ENCODE assay signal across 11 cellular contexts in the genomic region with DNA sequence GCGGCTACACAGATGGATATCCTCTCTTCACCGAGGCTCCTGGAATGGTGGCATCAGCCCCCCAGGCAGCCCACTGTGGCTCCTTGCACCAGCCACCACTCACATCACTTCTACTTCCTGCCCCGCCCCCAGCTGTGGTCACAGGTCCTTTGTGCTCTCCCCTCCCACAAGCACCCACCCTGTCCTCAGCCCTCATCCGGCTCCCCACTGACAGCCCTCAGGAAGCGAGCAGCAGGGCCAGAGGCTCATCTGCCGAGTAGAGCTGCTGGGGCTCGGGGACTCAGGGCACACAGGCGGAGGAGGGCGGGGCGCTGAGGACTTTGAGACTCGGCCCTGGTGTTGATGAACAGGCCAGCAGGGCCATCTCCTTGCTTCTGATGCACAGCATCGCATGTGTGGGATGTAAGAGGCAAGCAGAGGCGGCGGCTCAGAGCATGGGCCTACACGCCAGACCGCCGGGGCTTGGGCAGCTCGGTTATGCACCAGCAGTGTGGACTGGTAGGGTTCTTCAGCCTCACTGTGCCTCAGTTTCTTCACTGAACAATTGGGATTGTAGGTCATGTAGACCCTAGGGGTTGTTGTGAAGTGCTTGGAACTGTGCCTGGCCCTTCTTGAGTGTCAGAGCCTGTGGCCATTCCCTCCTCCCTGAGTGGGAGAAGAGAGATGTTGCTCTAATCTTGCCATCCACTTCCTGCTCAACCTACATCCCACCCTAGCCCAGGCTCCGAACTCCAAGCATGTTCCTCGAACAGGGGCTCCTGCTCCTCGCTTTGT. TPM values are rescaled to one million over a fixed set of nuclear protein-coding genes. Genes with fewer than 3 reads are reported as not detected.
DNase-seq lines count a peak whose midpoint lies in the region; ATAC-seq and TF ChIP-seq lines count a peak whose summit lies in the region.
"Had no signal": no experiment of that assay in that cellular context is flagged by ENCODE, and none has a peak within 500 bp of the region (broad histone marks: within the 10 kb centered on the region; RNA-seq: fewer than 3 reads in every experiment).

PRF1 (minus strand) TSS at position 77 of the 774 bp plus-strand sequence. CDS start 1,839 bp downstream, outside the sequence.

- no peak for TF ChIP-seq POLR2A in vagina (IDR thresholded peaks at IDR 0.05)

- H3K9ac ChIP-seq in mammary epithelial cell (ENCODE audit: insufficient read depth, low read length) = no peak within 1 kb of the TSS

- H3K27ac Mint-ChIP-seq in MCF 10A (ENCODE audit: low read depth, unreplicated experiment) = no peak within 1 kb of the TSS
- peak within 1 kb of the TSS; percentile 93 for H3K27ac Mint-ChIP-seq in activated naive CD4-positive, alpha-beta T cell treated with anti-CD3 and anti-CD28 coated beads, Interleukin-2, amount 50 U/mL, for 24 hours
- H3K27ac Mint-ChIP-seq: brain had no signal

- H3K27ac ChIP-seq in mammary epithelial cell (ENCODE audit: insufficient read depth, low read depth, low read length) (no peak within 1 kb of the TSS), skin epidermis (peak within 1 kb of the TSS in 15 of 21 experiments; percentile 9 to 90 (median 57)), vagina (no peak within 1 kb of the TSS)

- H3K79me2 ChIP-seq in mammary epithelial cell (ENCODE audit: insufficient read depth, low read length) = no peaks in the 10 kb centered on the region

- CTCF ChIA-PET in mammary epithelial cell (lab: Charles Lee; ENCODE audit: low non-redundant PET) = no interaction called here
- CTCF ChIA-PET in MCF 10A (lab: Yijun Ruan, JAX) = no interaction called here

- ATAC-seq in GM19397 (IDR thresholded peaks at IDR 0.05; ENCODE audit: unreplicated experiment) (no peak), GM19324 (IDR thresholded peaks at IDR 0.05; ENCODE audit: low FRiP score, unreplicated experiment) (no peak)

- DNase-seq in mammary epithelial cell (no peak), MCF 10A (ENCODE audit: unreplicated experiment) (no peak), vagina (ENCODE audit: extremely low spot score in 2 of 2) (peak in 1 of 2 donors; percentile 74), midbrain (lab: John Stamatoyannopoulos, UW) (no peak)

- no peaks in the 10 kb centered on the region for H3K9me3 Mint-ChIP-seq in MCF 10A (ENCODE audit: unreplicated experiment)
- peaks cover 6% of the 10 kb centered on the region for H3K9me3 Mint-ChIP-seq in activated naive CD4-positive, alpha-beta T cell treated with anti-CD3 and anti-CD28 coated beads, Interleukin-2, amount 50 U/mL, for 24 hours
- H3K9me3 Mint-ChIP-seq: brain had no signal

- H3K4me1 Mint-ChIP-seq in MCF 10A (ENCODE audit: insufficient read depth, unreplicated experiment) = no peaks in the 10 kb centered on the region
- peaks cover 53% of the 10 kb centered on the region for H3K4me1 Mint-ChIP-seq in activated naive CD4-positive, alpha-beta T cell treated with anti-CD3 and anti-CD28 coated beads, Interleukin-2, amount 50 U/mL, for 24 hours

- H2AFZ ChIP-seq in mammary epithelial cell (ENCODE audit: low read depth, low read length) = peak within 1 kb of the TSS; percentile 3

- in situ Hi-C loops in mammary epithelial cell (cut with MboI; ENCODE audit: low sequenced_read_pairs in 2 of 2) = no loop called here

- no peaks in the 10 kb centered on the region for H3K36me3 Mint-ChIP-seq in MCF 10A (ENCODE audit: insufficient read depth, unreplicated experiment)
- peaks cover 7% of the 10 kb centered on the region for H3K36me3 Mint-ChIP-seq in activated naive CD4-positive, alpha-beta T cell treated with anti-CD3 and anti-CD28 coated beads, Interleukin-2, amount 50 U/mL, for 24 hours
- H3K36me3 Mint-ChIP-seq: brain had no signal

- no peak for TF ChIP-seq CTCF in mammary epithelial cell (conservative IDR thresholded peaks at IDR 0.05 in 1 of 2, IDR thresholded peaks at IDR 0.05 in 1 of 2; ENCODE audit: extremely low read depth in 1 of 2, insufficient read depth in 1 of 2, low read depth in 1 of 2, low read length in 2 of 2)
- TF ChIP-seq CTCF in MCF 10A (IDR thresholded peaks at IDR 0.05; ENCODE audit: unreplicated experiment) = no peak
- no peak for TF ChIP-seq CTCF in vagina (IDR thresholded peaks at IDR 0.05)

- H3K27me3 ChIP-seq in mammary epithelial cell (ENCODE audit: insufficient read depth, low read length) (no peaks in the 10 kb centered on the region), vagina (no peaks in the 10 kb centered on the region)

- H3K4me3 Mint-ChIP-seq in MCF 10A (ENCODE audit: unreplicated experiment) = no peak within 1 kb of the TSS
- peak within 1 kb of the TSS; percentile 88 for H3K4me3 Mint-ChIP-seq in activated naive CD4-positive, alpha-beta T cell treated with anti-CD3 and anti-CD28 coated beads, Interleukin-2, amount 50 U/mL, for 24 hours
- H3K4me3 Mint-ChIP-seq: brain had no signal

- no peak within 1 kb of the TSS for H3K4me2 ChIP-seq in mammary epithelial cell (ENCODE audit: insufficient read depth, low read depth, low read length)

- H3K36me3 ChIP-seq in mammary epithelial cell (ENCODE audit: insufficient read depth, low read length) = no peaks in the 10 kb centered on the region
- no peaks in the 10 kb centered on the region for H3K36me3 ChIP-seq in vagina

- no peaks in the 10 kb centered on the region for H4K20me1 ChIP-seq in mammary epithelial cell (ENCODE audit: insufficient read depth, low read length)

- POLR2A ChIA-PET in MCF 10A (lab: Yijun Ruan, JAX) = no interaction called here

- H3K27me3 Mint-ChIP-seq in MCF 10A (ENCODE audit: insufficient read depth, unreplicated experiment) = no peaks in the 10 kb centered on the region
- no peaks in the 10 kb centered on the region for H3K27me3 Mint-ChIP-seq in activated naive CD4-positive, alpha-beta T cell treated with anti-CD3 and anti-CD28 coated beads, Interleukin-2, amount 50 U/mL, for 24 hours

- dilution Hi-C loops in mammary epithelial cell (cut with HindIII; ENCODE audit: low sequenced_read_pairs) = no loop called here

- H3K4me1 ChIP-seq in mammary epithelial cell (ENCODE audit: insufficient read depth, low read length) (no peaks in the 10 kb centered on the region), vagina (no peaks in the 10 kb centered on the region)

- H3K9me3 ChIP-seq in mammary epithelial cell (replicated peaks; ENCODE audit: insufficient read depth, low read length) = no peaks in the 10 kb centered on the region
- H3K9me3 ChIP-seq in vagina = no peaks in the 10 kb centered on the region

- BruUV-seq in mammary epithelial cell (replicated peaks; lab: Mats Ljungman, UMichigan) (no TSS peak), MCF 10A (replicated peaks; lab: Mats Ljungman, UMichigan) (no TSS peak)

- intact Hi-C loops in mammary epithelial cell (cut with micrococcal nuclease) (no loop called here), MCF 10A (cut with micrococcal nuclease) (no loop called here), vagina (cut with DNase I) (no loop called here)

- H3K4me3 ChIP-seq in mammary epithelial cell (replicated peaks in 1 of 3; ENCODE audit: insufficient read depth in 1 of 3, low read depth in 2 of 3, low read length in 3 of 3) (no peak within 1 kb of the TSS), skin epidermis (peak within 1 kb of the TSS in 6 of 7 experiments; percentile 12 to 30 (median 20)), vagina (peak within 1 kb of the TSS in 1 of 2 donors; percentile 15)

- WGBS in mammary epithelial cell (ENCODE audit: low coverage, missing lambda C conversion rate) = 78% methylated on average over 8 of the region's 21 CpGs

RNA-seq across cellular contexts. Expression of gene PRF1, which starts in this region (rescaled TPM):
- total RNA-seq in mammary epithelial cell = not detected
- 0.07 TPM for polyA plus RNA-seq in mammary epithelial cell
- not detected for polyA minus RNA-seq in mammary epithelial cell
- not detected in 2 replicates for total RNA-seq in MCF 10A (2022)
- total RNA-seq in vagina = 20.9 TPM
- total RNA-seq: LHCN-M2 had no signal
- polyA plus RNA-seq: keratinocyte had no signal

Comparison
In these comparisons a context has a peak if more than half of its experiments do, and no peak if none do; other contexts are left out.
1. RNA of gene PRF1 (total RNA-seq): 20.9 TPM in vagina (single experiment); not detected in mammary epithelial cell and not detected in MCF 10A; every median in the first group is over 10 times any median in the second.
2. H3K27ac ChIP-seq: peak in skin epidermis (15 of 21); none in mammary epithelial cell (single experiment) and vagina (single experiment).
3. H3K4me3 ChIP-seq: peak in skin epidermis (6 of 7); none in mammary epithelial cell (0 of 3).